ENCODE assay signal across 9 cellular contexts in genomic region chr6:43838276-43839036, GRCh38.
DNase-seq lines count a peak whose midpoint lies in the region; FAIRE-seq and TF ChIP-seq lines count a peak whose summit lies in the region.
"Had no signal": no experiment of that assay in that cellular context is flagged by ENCODE, and none has a peak within 500 bp of the region (broad histone marks: within the 10 kb centered on the region; RNA-seq: fewer than 3 reads in every experiment).

No MANE protein-coding gene starts in this region.

- H3K27ac Mint-ChIP-seq in CD14-positive monocyte, result peak overlapping the region in 6 of 7 donors; percentile 51 to 77 (median 65)
- peak overlapping the region in 1 of 3 experiments; percentile 59; a peak in 1 of 7 replicates for H3K27ac Mint-ChIP-seq in H9
- H3K27ac Mint-ChIP-seq: immature natural killer cell had no signal

- POLR2A ChIA-PET in SK-N-SH (lab: Yijun Ruan, JAX), result no interaction called here

- H3K18ac ChIP-seq in H9 (ENCODE audit: insufficient read length, low read depth, low read length), result no peak overlapping the region

- H2AFZ ChIP-seq in H9 (ENCODE audit: low read length), result no peak overlapping the region
- peak overlapping the region; percentile 18; the same call in 1 of the 2 replicates for H2AFZ ChIP-seq in SK-N-SH (ENCODE audit: low read depth)

- H3K4me3 Mint-ChIP-seq in CD14-positive monocyte, result peak overlapping the region; percentile 9 to 73
- no peak overlapping the region for H3K4me3 Mint-ChIP-seq in H9
- H3K4me3 Mint-ChIP-seq: immature natural killer cell had no signal

- H4K8ac ChIP-seq in H9 (replicated peaks; ENCODE audit: insufficient read length, low read depth, low read length), result no peak overlapping the region

- H3K4ac ChIP-seq in H9 (ENCODE audit: low read depth, low read length), result no peak overlapping the region

- H3K36me3 Mint-ChIP-seq in CD14-positive monocyte (no peaks in the 10 kb centered on the region), H9 (ENCODE audit: insufficient read depth in 1 of 3, low read depth in 3 of 3) (no peaks in the 10 kb centered on the region)
- H3K36me3 Mint-ChIP-seq: immature natural killer cell had no signal

- H3K27me3 ChIP-seq in H9 (ENCODE audit: insufficient read depth, low read length) (no peaks in the 10 kb centered on the region), SK-N-SH (ENCODE audit: insufficient read depth) (no peaks in the 10 kb centered on the region)

- no peak overlapping the region for H2BK12ac ChIP-seq in H9 (ENCODE audit: insufficient read length, low read depth, low read length)

- H3K14ac ChIP-seq in H9 (ENCODE audit: insufficient read depth, low read length), result no peak overlapping the region

- H2BK15ac ChIP-seq in H9 (ENCODE audit: low read depth, low read length), result no peak overlapping the region

- TF ChIP-seq CTCF in CD14-positive monocyte (IDR thresholded peaks at IDR 0.05) (peak; percentile 53), H9 (conservative IDR thresholded peaks at IDR 0.05) (peak; percentile 73), SK-N-SH (IDR thresholded peaks at IDR 0.05) (peak; percentile 60), foreskin fibroblast (IDR thresholded peaks at IDR 0.05; ENCODE audit: low read depth, low read length) (peak; percentile 52)

- H3K79me2 ChIP-seq in H9 (ENCODE audit: insufficient read depth, low read length), result no peaks in the 10 kb centered on the region
- no peaks in the 10 kb centered on the region for H3K79me2 ChIP-seq in SK-N-SH (ENCODE audit: insufficient read depth)

- H4K20me1 ChIP-seq in H9 (ENCODE audit: control insufficient read depth, insufficient read depth, insufficient read length), result no peaks in the 10 kb centered on the region
- no peaks in the 10 kb centered on the region for H4K20me1 ChIP-seq in SK-N-SH (ENCODE audit: insufficient read depth)

- H3K4me3 ChIP-seq in SK-N-SH (ENCODE audit: low read depth in 2 of 2, low read length in 1 of 2) (no peak overlapping the region), foreskin fibroblast (ENCODE audit: low read depth in 1 of 2, low read length in 2 of 2) (no peak overlapping the region)

- no peak overlapping the region for H3T11ph ChIP-seq in H9 (ENCODE audit: low read length)

- H3K9me3 ChIP-seq in H9 (ENCODE audit: control insufficient read depth, low read depth, low read length) (no peaks in the 10 kb centered on the region), SK-N-SH (no peaks in the 10 kb centered on the region)

- TF ChIP-seq POLR2A in GM12892 (IDR thresholded peaks at IDR 0.05; ENCODE audit: low read depth, low read length), result no peak

- peak; percentile 60 for TF ChIP-seq RAD21 in SK-N-SH (IDR thresholded peaks at IDR 0.05; ENCODE audit: low read length)

- no peaks in the 10 kb centered on the region for H3F3A ChIP-seq in SK-N-SH (replicated peaks; ENCODE audit: insufficient read depth)

- TF ChIP-seq EP300 in SK-N-SH (IDR thresholded peaks at IDR 0.05; ENCODE audit: borderline replicate concordance in 1 of 2, low read depth in 1 of 2, low read length in 1 of 2), result no peak

- H3K9ac ChIP-seq in H9 (ENCODE audit: extremely low read depth, insufficient read length, low read length), result no peak overlapping the region
- no peak overlapping the region for H3K9ac ChIP-seq in SK-N-SH

- no peak overlapping the region for H3K4me2 ChIP-seq in H9 (ENCODE audit: insufficient read depth, insufficient read length, low read length)
- H3K4me2 ChIP-seq in SK-N-SH, result no peak overlapping the region

- no peak overlapping the region for H2BK120ac ChIP-seq in H9 (ENCODE audit: low read depth, low read length, poor library complexity, severe bottlenecking)

- H3K4me1 ChIP-seq in H9 (ENCODE audit: insufficient read depth, low read length) (peaks cover 5% of the 10 kb centered on the region; the same call in 1 of the 2 replicates), SK-N-SH (ENCODE audit: control insufficient read depth in 1 of 2, insufficient read depth in 2 of 2, low read depth in 1 of 2, low read length in 1 of 2) (peaks cover 3 to 27% of the 10 kb centered on the region in 2 experiments; a peak in 2 of 4 replicates)

- intact Hi-C loops in CD14-positive monocyte (cut with micrococcal nuclease), result no loop called here

- no peak overlapping the region for H3K27ac ChIP-seq in H9 (ENCODE audit: insufficient read length, low read depth, low read length)
- H3K27ac ChIP-seq in SK-N-SH (ENCODE audit: low read depth in 2 of 2, low read length in 1 of 2), result peak overlapping the region in 1 of 2 experiments; percentile 9; a peak in 1 of 4 replicates

- CTCF ChIA-PET in SK-N-SH (lab: Yijun Ruan, JAX), result interaction anchor here (0.7 to 3.3 kb wide), 4 partner anchors 16 to 113 kb away, joined by 3 to 17 read pairs (median 3); no protein-coding TSS in a partner anchor

- H3K36me3 ChIP-seq in SK-N-SH (replicated peaks in 1 of 2; ENCODE audit: control insufficient read depth in 1 of 2, insufficient read depth in 2 of 2, low read length in 1 of 2), result no peaks in the 10 kb centered on the region

- H4K91ac ChIP-seq in H9 (ENCODE audit: insufficient read length, low read depth, low read length), result no peak overlapping the region

- H3K4me1 Mint-ChIP-seq in CD14-positive monocyte (peaks cover 17% of the 10 kb centered on the region), H9 (peaks cover 11 to 31% of the 10 kb centered on the region in 2 experiments)
- H3K4me1 Mint-ChIP-seq: immature natural killer cell had no signal

- peaks cover 2 to 6% (median 2%) of the 10 kb centered on the region in 3 donors for H3K27me3 Mint-ChIP-seq in CD14-positive monocyte (ENCODE audit: low read depth in 3 of 3)
- H3K27me3 Mint-ChIP-seq in H9 (ENCODE audit: low read depth), result no peaks in the 10 kb centered on the region

- no peaks in the 10 kb centered on the region for H3K9me2 ChIP-seq in SK-N-SH

- no peak overlapping the region for H2BK20ac ChIP-seq in H9 (ENCODE audit: low read depth, low read length, poor library complexity, severe bottlenecking)

- H3K23me2 ChIP-seq in H9 (ENCODE audit: insufficient read length, low read depth, low read length, poor library complexity, severe bottlenecking), result no peaks in the 10 kb centered on the region

- no peak overlapping the region for H3K56ac ChIP-seq in H9 (ENCODE audit: insufficient read length, low read depth, low read length)

- H3K79me1 ChIP-seq in H9 (ENCODE audit: insufficient read depth, low read depth, low read length, poor library complexity, severe bottlenecking), result no peaks in the 10 kb centered on the region

- no peak for FAIRE-seq in GM12892 (lab: Jason Lieb, UNC)

- no peak overlapping the region for H4K5ac ChIP-seq in H9 (ENCODE audit: insufficient read length, low read depth, low read length)

- no CpG with 5 or more reads among the region's 9 CpGs for WGBS in H9 (ENCODE audit: extremely low coverage, insufficient read length, low lambda C conversion rate)
- WGBS in SK-N-SH (ENCODE audit: low lambda C conversion rate), result 83% methylated on average over 3 of the region's 9 CpGs

- H2AK5ac ChIP-seq in H9 (ENCODE audit: insufficient read length, low read length), result no peak overlapping the region

- DNase-seq in CD14-positive monocyte (ENCODE audit: low spot score) (peak; percentile 83), H9 (peak; percentile 56), SK-N-SH (peak; percentile 62), foreskin fibroblast (peak; percentile 64 to 80), putamen (ENCODE audit: low spot score) (peak; percentile 1), GM12892 (ENCODE audit: insufficient read length) (no peak), GM19240 (ENCODE audit: insufficient read length, low spot score) (no peak)
- no peak for DNase-seq in activated CD4-positive, alpha-beta T cell treated with anti-CD3 and anti-CD28 coated beads, Interleukin-2, amount 50 U/mL, for 1 hour

- H3K9me3 Mint-ChIP-seq in CD14-positive monocyte, result no peaks in the 10 kb centered on the region
- no peaks in the 10 kb centered on the region for H3K9me3 Mint-ChIP-seq in H9
- H3K9me3 Mint-ChIP-seq: immature natural killer cell had no signal

- H2BK5ac ChIP-seq in H9 (ENCODE audit: insufficient read length, low read length), result no peak overlapping the region

- H3K23ac ChIP-seq in H9 (ENCODE audit: insufficient read length, low read depth, low read length), result no peak overlapping the region

TF ChIP-seq in SK-N-SH, 30 proteins besides CTCF, POLR2A, EP300 and RAD21:
- no peak for TF ChIP-seq RFX5 (IDR thresholded peaks at IDR 0.05; ENCODE audit: low read length)
- peak; percentile 24; the same call in 1 of the 2 replicates for TF ChIP-seq SMC3 (IDR thresholded peaks at IDR 0.05; ENCODE audit: low read depth, low read length)
- TF ChIP-seq FOSL2 (IDR thresholded peaks at IDR 0.05; ENCODE audit: borderline replicate concordance, low read depth), result peak; percentile 36; the same call in 1 of the 2 replicates

Comparison
In these comparisons a context has a peak if more than half of its experiments do, and no peak if none do; other contexts are left out.
1. DNase-seq: peak in CD14-positive monocyte (single experiment), H9 (single experiment), SK-N-SH (single experiment), foreskin fibroblast (2 of 2) and putamen (single experiment); none in GM12892 (single experiment), activated CD4-positive, alpha-beta T cell treated with anti-CD3 and anti-CD28 coated beads, Interleukin-2, amount 50 U/mL, for 1 hour (single experiment) and GM19240 (single experiment).
2. H3K4me3 Mint-ChIP-seq: peak in CD14-positive monocyte (2 of 2); none in H9 (0 of 2).
3. Peak in every context shown above with its lines, with median percentiles within 50 percentile points of each other: CTCF ChIP-seq.